Comparison of ENCODE assay signal across 20 cellular contexts in the genomic region with DNA sequence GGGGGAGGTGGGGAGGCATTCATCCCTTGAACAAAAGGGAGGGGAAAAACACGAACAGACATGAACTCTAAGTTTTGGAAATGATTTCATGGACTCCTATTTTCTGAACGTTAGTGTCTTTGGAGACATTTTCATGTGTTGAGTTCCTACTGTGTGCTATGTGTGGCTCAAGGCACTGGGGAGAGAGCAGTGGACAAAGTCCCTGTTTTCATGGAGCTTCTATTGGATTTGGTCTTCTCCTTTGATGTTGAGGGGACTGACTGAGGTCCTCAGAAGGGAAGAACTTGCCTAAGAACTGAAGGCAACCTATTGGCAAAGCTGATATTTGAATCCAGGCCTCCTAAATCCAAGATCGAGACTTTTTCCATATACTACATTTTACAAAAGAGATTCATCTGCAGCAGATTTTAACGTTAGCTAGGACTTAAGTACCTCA. TPM values are rescaled to one million over a fixed set of nuclear protein-coding genes. Genes with fewer than 3 reads are reported as not detected.
DNase-seq lines count a peak whose midpoint lies in the region; ATAC-seq and TF ChIP-seq lines count a peak whose summit lies in the region.
"Had no signal": no experiment of that assay in that cellular context is flagged by ENCODE, and none has a peak within 500 bp of the region (broad histone marks: within the 10 kb centered on the region; RNA-seq: fewer than 3 reads in every experiment).

No MANE protein-coding gene starts in this region.

- H3K9me3 ChIP-seq in GM23248 (ENCODE audit: low read depth) = no peaks in the 10 kb centered on the region
- no peaks in the 10 kb centered on the region for H3K9me3 ChIP-seq in ascending aorta
- no peaks in the 10 kb centered on the region for H3K9me3 ChIP-seq in fibroblast of lung (ENCODE audit: control insufficient read depth, insufficient read depth, low read depth, low read length)
- H3K9me3 ChIP-seq in ovary = no peaks in the 10 kb centered on the region
- H3K9me3 ChIP-seq in osteoblast (ENCODE audit: low read depth, low read length) = no peaks in the 10 kb centered on the region
- H3K9me3 ChIP-seq: BLaER1 treated with 17β-estradiol and CSF1 and Interleukin-3, amounts not matched to agents 10 nM and 100 nM; sigmoid colon had no signal

- intact Hi-C loops in ascending aorta (cut with DNase I) (loop anchor here (10.0 kb wide), 1 partner anchor 209 kb away; a partner anchor contains a TSS), ovary (cut with DNase I) (no loop called here)

- H3F3A ChIP-seq in GM23248 (ENCODE audit: insufficient read depth) = peaks cover 56% of the 10 kb centered on the region

- no peak for TF ChIP-seq CTCF in ascending aorta (IDR thresholded peaks at IDR 0.05)
- TF ChIP-seq CTCF in fibroblast of lung (conservative IDR thresholded peaks at IDR 0.05 in 1 of 2, IDR thresholded peaks at IDR 0.05 in 1 of 2; ENCODE audit: low read depth in 1 of 2, low read length in 2 of 2) = no peak
- TF ChIP-seq CTCF in ovary (IDR thresholded peaks at IDR 0.05) = no peak
- TF ChIP-seq CTCF in osteoblast (IDR thresholded peaks at IDR 0.05; ENCODE audit: extremely low read depth, low read depth, low read length) = no peak

- H3K27ac ChIP-seq in GM23248 (peak overlapping the region; percentile 83), ascending aorta (peak overlapping the region; percentile 77 to 81), fibroblast of lung (ENCODE audit: insufficient read depth, low read length) (peak overlapping the region; percentile 1), ovary (peak overlapping the region; percentile 37 to 40), osteoblast (ENCODE audit: low read depth, low read length) (no peak overlapping the region)
- H3K27ac ChIP-seq: BLaER1 treated with 17β-estradiol and CSF1 and Interleukin-3, amounts not matched to agents 10 nM and 100 nM had no signal

- 48 to 52% methylated on average over 4 of the region's 4 CpGs for WGBS in GM23248 (ENCODE audit: low coverage in 1 of 2, low lambda C conversion rate in 2 of 2, missing lambda C conversion rate in 2 of 2), 2 experiments
- 33 to 39% (median 38%) methylated on average over 4 of the region's 4 CpGs for WGBS in ovary, 3 donors

- H3K9me2 ChIP-seq in GM23248 (ENCODE audit: insufficient read depth) = no peaks in the 10 kb centered on the region

- H3K4me3 ChIP-seq in GM23248 = no peak overlapping the region
- H3K4me3 ChIP-seq in ascending aorta = no peak overlapping the region
- H3K4me3 ChIP-seq in fibroblast of lung (replicated peaks in 1 of 4; ENCODE audit: control extremely low read depth in 1 of 4, insufficient read depth in 1 of 4, low read depth in 3 of 4, low read length in 4 of 4) = no peak overlapping the region
- no peak overlapping the region for H3K4me3 ChIP-seq in ovary
- no peak overlapping the region for H3K4me3 ChIP-seq in osteoblast (ENCODE audit: insufficient read depth, low read length)
- H3K4me3 ChIP-seq: BLaER1 treated with 17β-estradiol and CSF1 and Interleukin-3, amounts not matched to agents 10 nM and 100 nM; dorsolateral prefrontal cortex; sigmoid colon had no signal

- H3K79me2 ChIP-seq in GM23248 (ENCODE audit: insufficient read depth) (no peaks in the 10 kb centered on the region), fibroblast of lung (ENCODE audit: control insufficient read depth, insufficient read depth, low read length) (no peaks in the 10 kb centered on the region), osteoblast (ENCODE audit: insufficient read depth, low read length) (no peaks in the 10 kb centered on the region)

- H3K9ac ChIP-seq in GM23248 = no peak overlapping the region
- no peak overlapping the region for H3K9ac ChIP-seq in fibroblast of lung (ENCODE audit: insufficient read depth, low read length)
- H3K9ac ChIP-seq: BLaER1 treated with 17β-estradiol and CSF1 and Interleukin-3, amounts not matched to agents 10 nM and 100 nM had no signal

- no peak for TF ChIP-seq POLR2A in ovary (IDR thresholded peaks at IDR 0.05)

- H3K4me2 ChIP-seq in GM23248 (ENCODE audit: unreplicated experiment) (no peak overlapping the region), fibroblast of lung (ENCODE audit: extremely low read depth, insufficient read depth, low read length) (no peak overlapping the region), osteoblast (ENCODE audit: insufficient read depth, low read length) (no peak overlapping the region)

- in situ Hi-C loops in GM23248 (cut with MboI) = no loop called here

- no peak for ATAC-seq in GM21737 (IDR thresholded peaks at IDR 0.05; ENCODE audit: unreplicated experiment)
- ATAC-seq: left colon had no signal

- H4K20me1 ChIP-seq in GM23248 (ENCODE audit: insufficient read depth) = no peaks in the 10 kb centered on the region
- H4K20me1 ChIP-seq in fibroblast of lung (ENCODE audit: control insufficient read depth, extremely low read depth, insufficient read depth, low read length) = no peaks in the 10 kb centered on the region
- no peaks in the 10 kb centered on the region for H4K20me1 ChIP-seq in osteoblast (ENCODE audit: insufficient read depth, low read length)
- H4K20me1 ChIP-seq: BLaER1 treated with 17β-estradiol and CSF1 and Interleukin-3, amounts not matched to agents 10 nM and 100 nM had no signal

- no peak for TF ChIP-seq EP300 in ovary (IDR thresholded peaks at IDR 0.05)

- DNase-seq in GM23248 (no peak), ascending aorta (ENCODE audit: low spot score in 2 of 2) (no peak), fibroblast of lung (ENCODE audit: low read depth in 2 of 2) (no peak), ovary (no peak), medulla oblongata (ENCODE audit: extremely low spot score) (no peak), osteoblast (ENCODE audit: insufficient read length, low spot score, missing footprints) (no peak), putamen (ENCODE audit: low spot score) (no peak)
- DNase-seq: ACHN; activated CD4-positive, alpha-beta memory T cell treated with anti-CD3 and anti-CD28 coated beads, Interleukin-2, amount 10 ng/mL, durations not matched to agents 7 days and 5 days; activated CD4-positive, CD25-positive, alpha-beta regulatory T cell; activated naive CD4-positive, alpha-beta T cell; activated T-cell treated with anti-CD3 and anti-CD28 coated beads for 4 hours; central memory CD4-positive, alpha-beta T cell; dorsolateral prefrontal cortex; left colon; NCI-H524 treated with DMSO at 0.1 percent for 48 hours; T1000 had no signal

- H3K4me1 ChIP-seq in GM23248 (ENCODE audit: insufficient read depth) (peaks cover 46% of the 10 kb centered on the region), ascending aorta (peaks cover 4 to 23% of the 10 kb centered on the region in 2 donors), fibroblast of lung (ENCODE audit: control insufficient read depth, extremely low read depth, insufficient read depth, low read length) (peaks cover 25% of the 10 kb centered on the region), ovary (ENCODE audit: insufficient read depth) (peaks cover 3% of the 10 kb centered on the region), osteoblast (ENCODE audit: insufficient read depth, low read length) (peaks cover 31% of the 10 kb centered on the region)

- H3K36me3 ChIP-seq in GM23248 (ENCODE audit: low read depth) (no peaks in the 10 kb centered on the region), ascending aorta (no peaks in the 10 kb centered on the region), fibroblast of lung (ENCODE audit: control insufficient read depth, insufficient read depth, low read length) (no peaks in the 10 kb centered on the region), ovary (no peaks in the 10 kb centered on the region), osteoblast (ENCODE audit: insufficient read depth, low read length) (no peaks in the 10 kb centered on the region)
- H3K36me3 ChIP-seq: BLaER1 treated with 17β-estradiol and CSF1 and Interleukin-3, amounts not matched to agents 10 nM and 100 nM; sigmoid colon had no signal

- 0 out of 2 replicates have a peak overlapping the region, but pooled peaks have one; percentile 1 for H2AFZ ChIP-seq in GM23248
- H2AFZ ChIP-seq in fibroblast of lung (ENCODE audit: low read length) = no peak overlapping the region
- H2AFZ ChIP-seq in osteoblast (ENCODE audit: low read length) = no peak overlapping the region

- H3K27me3 ChIP-seq in GM23248 (replicated peaks; ENCODE audit: insufficient read depth) = no peaks in the 10 kb centered on the region
- no peaks in the 10 kb centered on the region for H3K27me3 ChIP-seq in ascending aorta
- no peaks in the 10 kb centered on the region for H3K27me3 ChIP-seq in fibroblast of lung (ENCODE audit: control insufficient read depth, insufficient read depth, low read length)
- H3K27me3 ChIP-seq in ovary = no peaks in the 10 kb centered on the region
- H3K27me3 ChIP-seq in osteoblast (ENCODE audit: insufficient read depth, low read length) = no peaks in the 10 kb centered on the region
- H3K27me3 ChIP-seq: BLaER1 treated with 17β-estradiol and CSF1 and Interleukin-3, amounts not matched to agents 10 nM and 100 nM; dorsolateral prefrontal cortex; sigmoid colon had no signal

RNA-seq across cellular contexts. Expression of a gene that starts 30.4 kb away (rescaled TPM):
- 107 and 112 TPM in 2 replicates for total RNA-seq in GM23248 (2014; rRNA removed; shearing (Covaris generic))
- polyA plus RNA-seq in GM23248 (2016; fragmentation: Nextera tagmentation; extraction: Ambion mirVana) = 43.4 and 45.3 TPM in 2 replicates
- total RNA-seq in ascending aorta = 1,004 TPM
- 112 and 145 TPM in 2 replicates for total RNA-seq in fibroblast of lung
- 22.6 and 73.7 TPM in 2 replicates for polyA plus RNA-seq in fibroblast of lung
- polyA plus RNA-seq in fibroblast of lung (2012) = 39.2 and 112 TPM in 2 replicates
- polyA minus RNA-seq in fibroblast of lung (ENCODE audit: low replicate concordance) = 34.1 and 57.9 TPM in 2 replicates
- total RNA-seq in ovary = 100 to 1,000 TPM in 6 of 7 donors, 10 to 100 TPM in 1; 50.7 to 740 (median 155) TPM
- polyA plus RNA-seq in ovary = 100 to 1,000 TPM; 125 to 231 TPM
- total RNA-seq in osteoblast = 46.9 and 48.9 TPM in 2 replicates

RNA-seq across cellular contexts. Expression of a gene that starts 53.6 kb away (rescaled TPM):
- total RNA-seq in GM23248 (2014; rRNA removed; shearing (Covaris generic)) = 16.4 and 24.4 TPM in 2 replicates
- polyA plus RNA-seq in GM23248 (2016; fragmentation: Nextera tagmentation; extraction: Ambion mirVana) (9.3 and 9.5 TPM in 2 replicates), fibroblast of lung (11.7 and 16.3 TPM in 2 replicates), ovary (10 to 100 TPM in 1 of 2 donors, 1 to 10 TPM in 1; 8.3 to 16.4 TPM)
- total RNA-seq in ascending aorta (11.2 TPM), fibroblast of lung (17.2 and 21.8 TPM in 2 replicates), ovary (10 to 100 TPM; 17.9 to 35.6 (median 28.6) TPM), osteoblast (19.2 and 25.7 TPM in 2 replicates)
- polyA plus RNA-seq in fibroblast of lung (2012) = 4.4 and 5.7 TPM in 2 replicates
- polyA minus RNA-seq in fibroblast of lung (ENCODE audit: low replicate concordance) = 2.1 and 4.7 TPM in 2 replicates
